14 cellular contexts compared by ENCODE assay signal in genomic region chr6:121868191-121868590, GRCh38.
DNase-seq lines count a peak whose midpoint lies in the region; ATAC-seq and TF ChIP-seq lines count a peak whose summit lies in the region.
"Had no signal": no experiment of that assay in that cellular context is flagged by ENCODE, and none has a peak within 500 bp of the region (broad histone marks: within the 10 kb centered on the region; RNA-seq: fewer than 3 reads in every experiment).

No MANE protein-coding gene starts in this region.

- TF ChIP-seq CTCF in HFFc6 (IDR thresholded peaks at IDR 0.05) (no peak), SK-N-SH (IDR thresholded peaks at IDR 0.05) (no peak), hepatocyte (IDR thresholded peaks at IDR 0.05; ENCODE audit: poor library complexity) (no peak), vagina (IDR thresholded peaks at IDR 0.05) (no peak), WERI-Rb-1 (IDR thresholded peaks at IDR 0.05; ENCODE audit: low read depth, low read length) (no peak)

- no peak for TF ChIP-seq POLR2A in vagina (IDR thresholded peaks at IDR 0.05)

- H3K4me1 ChIP-seq in SK-N-SH (ENCODE audit: control insufficient read depth in 1 of 2, insufficient read depth in 2 of 2, low read depth in 1 of 2, low read length in 1 of 2) (peaks cover 0 to 15% of the 10 kb centered on the region in 2 experiments; a peak in 2 of 4 replicates), hepatocyte (ENCODE audit: insufficient read depth) (peaks cover 24% of the 10 kb centered on the region), vagina (peaks cover 9% of the 10 kb centered on the region)

- H3K4me1 Mint-ChIP-seq in HFFc6 (ENCODE audit: low read depth), result peaks cover 41% of the 10 kb centered on the region

- H3F3A ChIP-seq in SK-N-SH (replicated peaks; ENCODE audit: insufficient read depth), result peaks cover 5% of the 10 kb centered on the region

- CTCF ChIA-PET in SK-N-SH (lab: Yijun Ruan, JAX), result interaction anchor here (0.7 to 1.0 kb wide), 2 partner anchors 50 to 472 kb away, joined by 3 read pairs; no protein-coding TSS in a partner anchor

- TF ChIP-seq RAD21 in SK-N-SH (IDR thresholded peaks at IDR 0.05; ENCODE audit: low read length), result no peak

- ATAC-seq in GM18519 (IDR thresholded peaks at IDR 0.05; ENCODE audit: low FRiP score, unreplicated experiment), result no peak

- H3K9me3 Mint-ChIP-seq in HFFc6, result peaks cover 6% of the 10 kb centered on the region; the same call in 1 of the 2 replicates

- H3K27me3 ChIP-seq in SK-N-SH (ENCODE audit: insufficient read depth), result no peaks in the 10 kb centered on the region
- no peaks in the 10 kb centered on the region for H3K27me3 ChIP-seq in hepatocyte
- no peaks in the 10 kb centered on the region for H3K27me3 ChIP-seq in vagina
- H3K27me3 ChIP-seq in WERI-Rb-1 (ENCODE audit: insufficient read depth, low read depth, severe bottlenecking), result no peaks in the 10 kb centered on the region

- H3K27ac Mint-ChIP-seq in HFFc6, result no peak overlapping the region

- DNase-seq in HFFc6 (peak; percentile 25), SK-N-SH (no peak), hepatocyte (ENCODE audit: low spot score) (no peak), vagina (ENCODE audit: extremely low spot score in 2 of 2) (no peak), WERI-Rb-1 (no peak), putamen (ENCODE audit: low spot score) (no peak)
- DNase-seq: C1 segment of cervical spinal cord, HCEC 1CT, NCI-H1092 treated with DMSO at 0.1 percent for 48 hours, NCI-H1694, NCI-H510A treated with DMSO at 0.1 percent for 48 hours, SHP77, SW 1271 had no signal

- peaks cover 11% of the 10 kb centered on the region; the same call in 1 of the 2 replicates for H3K36me3 Mint-ChIP-seq in HFFc6 (ENCODE audit: low read depth)

- H4K20me1 ChIP-seq in SK-N-SH (ENCODE audit: insufficient read depth), result no peaks in the 10 kb centered on the region
- no peaks in the 10 kb centered on the region for H4K20me1 ChIP-seq in hepatocyte (ENCODE audit: insufficient read depth, poor library complexity, severe bottlenecking)

- H3K27ac ChIP-seq in SK-N-SH (ENCODE audit: low read depth in 2 of 2, low read length in 1 of 2), result peak overlapping the region in 1 of 2 experiments; percentile 69; a peak in 1 of 4 replicates
- peak overlapping the region; percentile 49 for H3K27ac ChIP-seq in hepatocyte
- peak overlapping the region; percentile 24 for H3K27ac ChIP-seq in vagina
- H3K27ac ChIP-seq in WERI-Rb-1, result no peak overlapping the region

- H3K9me3 ChIP-seq in SK-N-SH (no peaks in the 10 kb centered on the region), hepatocyte (ENCODE audit: low read depth) (no peaks in the 10 kb centered on the region), vagina (no peaks in the 10 kb centered on the region), WERI-Rb-1 (ENCODE audit: severe bottlenecking) (no peaks in the 10 kb centered on the region)

- no peak overlapping the region for H3K4me3 Mint-ChIP-seq in HFFc6

- no peaks in the 10 kb centered on the region for H3K9me2 ChIP-seq in SK-N-SH
- H3K9me2 ChIP-seq in hepatocyte (replicated peaks; ENCODE audit: insufficient read depth), result no peaks in the 10 kb centered on the region

- intact Hi-C loops in vagina (cut with DNase I), result no loop called here

- H3K9ac ChIP-seq in SK-N-SH, result no peak overlapping the region

- WGBS in SK-N-SH (ENCODE audit: low lambda C conversion rate), result 59% methylated on average over 1 of the region's 1 CpG
- 59% methylated on average over 1 of the region's 1 CpG for WGBS in hepatocyte (ENCODE audit: low lambda C conversion rate, missing lambda C conversion rate)

- POLR2A ChIA-PET in SK-N-SH (lab: Yijun Ruan, JAX), result no interaction called here

- H3K36me3 ChIP-seq in SK-N-SH (replicated peaks in 1 of 2; ENCODE audit: control insufficient read depth in 1 of 2, insufficient read depth in 2 of 2, low read length in 1 of 2), result no peaks in the 10 kb centered on the region
- H3K36me3 ChIP-seq in hepatocyte (replicated peaks; ENCODE audit: insufficient read depth, low read depth), result no peaks in the 10 kb centered on the region
- H3K36me3 ChIP-seq in vagina, result no peaks in the 10 kb centered on the region
- no peaks in the 10 kb centered on the region for H3K36me3 ChIP-seq in WERI-Rb-1

- no peak overlapping the region for H3K4me3 ChIP-seq in SK-N-SH (ENCODE audit: low read depth in 2 of 2, low read length in 1 of 2)
- H3K4me3 ChIP-seq in hepatocyte, result no peak overlapping the region
- no peak overlapping the region for H3K4me3 ChIP-seq in vagina
- no peak overlapping the region for H3K4me3 ChIP-seq in WERI-Rb-1 (ENCODE audit: low read depth, low read length)

- no peaks in the 10 kb centered on the region; the same call in 1 of the 2 replicates for H3K27me3 Mint-ChIP-seq in HFFc6 (ENCODE audit: insufficient read depth)

- peak overlapping the region; percentile 54 for H2AFZ ChIP-seq in SK-N-SH (ENCODE audit: low read depth)
- H2AFZ ChIP-seq in hepatocyte, result no peak overlapping the region

- TF ChIP-seq EP300 in SK-N-SH (IDR thresholded peaks at IDR 0.05; ENCODE audit: borderline replicate concordance in 1 of 2, low read depth in 1 of 2, low read length in 1 of 2), result peak in 1 of 2 experiments; percentile 75; a peak in 1 of 4 replicates

- H3K79me2 ChIP-seq in SK-N-SH (ENCODE audit: insufficient read depth), result no peaks in the 10 kb centered on the region
- no peaks in the 10 kb centered on the region for H3K79me2 ChIP-seq in hepatocyte

- H3K4me2 ChIP-seq in SK-N-SH (peak overlapping the region; percentile 43; the same call in 1 of the 2 replicates), hepatocyte (peak overlapping the region; percentile 17)

TF ChIP-seq in SK-N-SH, 30 proteins besides CTCF, POLR2A, EP300 and RAD21 (continues in another document):
- no peak for TF ChIP-seq FOSL2 (IDR thresholded peaks at IDR 0.05; ENCODE audit: borderline replicate concordance, low read depth)
- no peak for TF ChIP-seq GATA2 (CRISPR knock-in tag; IDR thresholded peaks at IDR 0.05)
- TF ChIP-seq TAF1 (IDR thresholded peaks at IDR 0.05; ENCODE audit: borderline replicate concordance, low read depth, low read length), result no peak
- peak; percentile 55 for TF ChIP-seq JUND (IDR thresholded peaks at IDR 0.05)
- no peak for TF ChIP-seq USF1 (IDR thresholded peaks at IDR 0.05; ENCODE audit: borderline replicate concordance, low read depth)
- peak; percentile 23; the same call in 1 of the 2 replicates for TF ChIP-seq POLR2AphosphoS5 (IDR thresholded peaks at IDR 0.05; ENCODE audit: low read depth, low read length)
- peak; percentile 64; the same call in 1 of the 2 replicates for TF ChIP-seq PBX3 (IDR thresholded peaks at IDR 0.05)
- TF ChIP-seq YY1 (IDR thresholded peaks at IDR 0.05; ENCODE audit: low read depth), result no peak
- TF ChIP-seq MEF2A (IDR thresholded peaks at IDR 0.05; ENCODE audit: borderline replicate concordance, low read depth), result no peak
- peak; percentile 66; the same call in 1 of the 2 replicates for TF ChIP-seq TEAD4 (IDR thresholded peaks at IDR 0.05; ENCODE audit: borderline replicate concordance, insufficient read depth)
- no peak for TF ChIP-seq SIN3A (IDR thresholded peaks at IDR 0.05; ENCODE audit: borderline replicate concordance, low read depth, low read length)
- TF ChIP-seq FOXJ3 (CRISPR knock-in tag; IDR thresholded peaks at IDR 0.05), result no peak
- no peak for TF ChIP-seq USF2 (IDR thresholded peaks at IDR 0.05; ENCODE audit: borderline replicate concordance, low read depth, low read length)
- no peak for TF ChIP-seq MAX (IDR thresholded peaks at IDR 0.05; ENCODE audit: low read depth)
- TF ChIP-seq RFX5 (IDR thresholded peaks at IDR 0.05; ENCODE audit: low read length), result no peak
- no peak; the same call in 1 of the 2 replicates for TF ChIP-seq NFIC (IDR thresholded peaks at IDR 0.05; ENCODE audit: borderline replicate concordance)
- TF ChIP-seq FOXM1 (IDR thresholded peaks at IDR 0.05; ENCODE audit: low read depth), result 0 out of 2 replicates have a peak, but pooled peaks have one; percentile 31
- TF ChIP-seq TCF12 (IDR thresholded peaks at IDR 0.05), result peak; percentile 93
- TF ChIP-seq EZH2phosphoT487 (IDR thresholded peaks at IDR 0.05; ENCODE audit: borderline replicate concordance, low read depth), result no peak
